Comparison of ENCODE assay signal across 10 cellular contexts in genomic region chr20:7841291-7841966, GRCh38.
DNase-seq lines count a peak whose midpoint lies in the region; FAIRE-seq and TF ChIP-seq lines count a peak whose summit lies in the region.
"Had no signal": no experiment of that assay in that cellular context is flagged by ENCODE, and none has a peak within 500 bp of the region (broad histone marks: within the 10 kb centered on the region; RNA-seq: fewer than 3 reads in every experiment).

No MANE protein-coding gene starts in this region.

- H3K27me3 Mint-ChIP-seq in endodermal cell (ENCODE audit: insufficient read depth): no peaks in the 10 kb centered on the region

- peak overlapping the region; percentile 22 to 69 for H3K27ac ChIP-seq in ascending aorta
- peak overlapping the region in 3 of 5 donors; percentile 2 to 33 (median 9) for H3K27ac ChIP-seq in stomach
- no peak overlapping the region for H3K27ac ChIP-seq in endodermal cell (ENCODE audit: low read depth, low read length)
- no peak overlapping the region for H3K27ac ChIP-seq in kidney (ENCODE audit: low read depth in 2 of 2, low read length in 2 of 2)
- H3K27ac ChIP-seq in testis: no peak overlapping the region
- H3K27ac ChIP-seq: colonic mucosa had no signal

- H3K4me3 Mint-ChIP-seq in endodermal cell: no peak overlapping the region

- no peak for FAIRE-seq in kidney (lab: Jason Lieb, UNC)

- no peak overlapping the region for H3K27ac Mint-ChIP-seq in endodermal cell

- TF ChIP-seq CTCF in HFF-Myc (IDR thresholded peaks at IDR 0.05; ENCODE audit: low read depth, low read length, missing control alignments): no peak
- no peak for TF ChIP-seq CTCF in ascending aorta (IDR thresholded peaks at IDR 0.05)
- no peak for TF ChIP-seq CTCF in stomach (IDR thresholded peaks at IDR 0.05)
- no peak for TF ChIP-seq CTCF in endodermal cell (conservative IDR thresholded peaks at IDR 0.05)
- no peak for TF ChIP-seq CTCF in kidney (IDR thresholded peaks at IDR 0.05; ENCODE audit: borderline replicate concordance, extremely low read depth, insufficient read depth)
- no peak for TF ChIP-seq CTCF in testis (IDR thresholded peaks at IDR 0.05)

- TF ChIP-seq EP300 in stomach (IDR thresholded peaks at IDR 0.05): no peak

- H3K4me3 ChIP-seq in HFF-Myc (replicated peaks; ENCODE audit: low read depth, low read length): no peak overlapping the region
- H3K4me3 ChIP-seq in ascending aorta: no peak overlapping the region
- H3K4me3 ChIP-seq in stomach: no peak overlapping the region
- H3K4me3 ChIP-seq in endodermal cell (ENCODE audit: low read length): no peak overlapping the region
- H3K4me3 ChIP-seq in kidney (ENCODE audit: low read length in 2 of 2): no peak overlapping the region
- no peak overlapping the region for H3K4me3 ChIP-seq in testis
- H3K4me3 ChIP-seq: colonic mucosa had no signal

- 66 to 79% (median 70%) methylated on average over 2 of the region's 2 CpGs for WGBS in stomach, 5 donors
- WGBS in endodermal cell (ENCODE audit: insufficient coverage in 1 of 2, insufficient read length in 1 of 2), 2 experiments: 82% methylated on average over 2 of the region's 2 CpGs; no CpG with 5 or more reads in 1 of the 2 experiments
- 89 to 96% methylated on average over 2 of the region's 2 CpGs for WGBS in testis, 2 donors

- H3K4me1 Mint-ChIP-seq in endodermal cell: no peaks in the 10 kb centered on the region

- intact Hi-C loops in ascending aorta (cut with DNase I) (no loop called here), stomach (cut with DNase I; ENCODE audit: low total_unique reads) (no loop called here), kidney (cut with DNase I) (no loop called here), testis (cut with DNase I; ENCODE audit: low total_unique reads) (no loop called here)

- no peaks in the 10 kb centered on the region for H3K27me3 ChIP-seq in ascending aorta
- no peaks in the 10 kb centered on the region for H3K27me3 ChIP-seq in stomach
- H3K27me3 ChIP-seq in endodermal cell (ENCODE audit: control insufficient read depth, insufficient read depth, low read length, poor library complexity, severe bottlenecking): no peaks in the 10 kb centered on the region
- H3K27me3 ChIP-seq in testis: no peaks in the 10 kb centered on the region
- H3K27me3 ChIP-seq: colonic mucosa had no signal

- no peak for TF ChIP-seq POLR2A in stomach (IDR thresholded peaks at IDR 0.05)
- no peak for TF ChIP-seq POLR2A in testis (IDR thresholded peaks at IDR 0.05)

- H3K36me3 ChIP-seq in ascending aorta: no peaks in the 10 kb centered on the region
- no peaks in the 10 kb centered on the region for H3K36me3 ChIP-seq in stomach
- H3K36me3 ChIP-seq in endodermal cell (ENCODE audit: control insufficient read depth, insufficient read depth, low read length): no peaks in the 10 kb centered on the region
- H3K36me3 ChIP-seq in kidney (ENCODE audit: control insufficient read depth in 1 of 2, insufficient read depth in 2 of 2, low read length in 2 of 2): no peaks in the 10 kb centered on the region
- H3K36me3 ChIP-seq in testis (ENCODE audit: low read depth, missing control alignments): no peaks in the 10 kb centered on the region
- H3K36me3 ChIP-seq: colonic mucosa had no signal

- H3K9me3 ChIP-seq in ascending aorta: no peaks in the 10 kb centered on the region
- no peaks in the 10 kb centered on the region for H3K9me3 ChIP-seq in stomach
- H3K9me3 ChIP-seq in endodermal cell (ENCODE audit: control insufficient read depth, low read length): no peaks in the 10 kb centered on the region
- H3K9me3 ChIP-seq in kidney (ENCODE audit: control insufficient read depth in 1 of 2, low read length in 2 of 2): no peaks in the 10 kb centered on the region
- H3K9me3 ChIP-seq in testis: no peaks in the 10 kb centered on the region
- H3K9me3 ChIP-seq: colonic mucosa had no signal

- H3K9ac ChIP-seq in endodermal cell (ENCODE audit: extremely low read depth, low read length, poor library complexity, severe bottlenecking): no peak overlapping the region
- no peak overlapping the region for H3K9ac ChIP-seq in kidney (ENCODE audit: low read length in 2 of 2)

- no peaks in the 10 kb centered on the region for H3K36me3 Mint-ChIP-seq in endodermal cell (ENCODE audit: low read depth)

- H3K9me3 Mint-ChIP-seq in endodermal cell: no peaks in the 10 kb centered on the region

- DNase-seq in HFF-Myc (ENCODE audit: extremely low read depth, low read depth) (peak; percentile 14), ascending aorta (ENCODE audit: low spot score in 2 of 2) (no peak), glomerular visceral epithelial cell (ENCODE audit: extremely low spot score) (peak; percentile 26), stomach (no peak), endodermal cell (no peak), kidney (no peak), testis (no peak)
- DNase-seq: colonic mucosa, NCI-H1436 treated with DMSO at 0.1 percent for 48 hours, NCI-H526 treated with DMSO at 0.1 percent for 48 hours had no signal

- H3K4me1 ChIP-seq in ascending aorta (peaks cover 0 to 3% of the 10 kb centered on the region in 2 donors), stomach (peaks cover 0 to 6% (median 0%) of the 10 kb centered on the region in 4 donors), endodermal cell (ENCODE audit: control insufficient read depth, insufficient read depth, low read length) (no peaks in the 10 kb centered on the region), kidney (ENCODE audit: control insufficient read depth in 1 of 2, insufficient read depth in 1 of 2, low read depth in 1 of 2, low read length in 2 of 2) (no peaks in the 10 kb centered on the region), testis (no peaks in the 10 kb centered on the region)
- H3K4me1 ChIP-seq: colonic mucosa had no signal

Comparison
In these comparisons a context has a peak if more than half of its experiments do, and no peak if none do; other contexts are left out.
1. DNase-seq: peak in HFF-Myc (single experiment) and glomerular visceral epithelial cell (single experiment); none in ascending aorta (0 of 2), stomach (single experiment), endodermal cell (single experiment), kidney (single experiment) and testis (single experiment).
2. H3K27ac ChIP-seq: peak in ascending aorta (2 of 2) and stomach (3 of 5); none in endodermal cell (single experiment), kidney (0 of 2) and testis (0 of 2).